14 cellular contexts compared by ENCODE assay signal in genomic region chr2:197893403-197894177, GRCh38.
A peak's percentile ranks its signal among the peaks of the same experiment; 100 is the strongest.
DNase-seq lines count a peak whose midpoint lies in the region; ATAC-seq, FAIRE-seq and TF ChIP-seq lines count a peak whose summit lies in the region.
"Had no signal": no experiment of that assay in that cellular context is flagged by ENCODE, and none has a peak within 500 bp of the region (broad histone marks: within the 10 kb centered on the region; RNA-seq: fewer than 3 reads in every experiment).

No MANE protein-coding gene starts in this region.

- no peak for TF ChIP-seq POLR2A in prostate gland (IDR thresholded peaks at IDR 0.05)

- H3K36me3 ChIP-seq in pancreas (no peaks in the 10 kb centered on the region), prostate gland (no peaks in the 10 kb centered on the region)
- H3K36me3 ChIP-seq: SJCRH30 had no signal

- peak overlapping the region; percentile 11 for H3K27ac Mint-ChIP-seq in activated T-helper 1 cell treated with anti-CD3 and anti-CD28 coated beads, Interleukin-12 subunit alpha, Interleukin-12 subunit beta, Interleukin-2, Interleukin-4 antibody, amounts not matched to agents 30 ng/mL and 10 ng/mL and 1 ng/mL, durations not matched to agents 14 hours and 24 hours and 36 hours
- H3K27ac Mint-ChIP-seq in chondrocyte (ENCODE audit: unreplicated experiment) = no peak overlapping the region
- H3K27ac Mint-ChIP-seq: naive B cell had no signal

- no peaks in the 10 kb centered on the region for H3K9me3 ChIP-seq in pancreas
- H3K9me3 ChIP-seq in prostate gland = no peaks in the 10 kb centered on the region
- H3K9me3 ChIP-seq: A549, SJCRH30 had no signal

- peaks cover 4% of the 10 kb centered on the region for H3K36me3 Mint-ChIP-seq in activated T-helper 1 cell treated with anti-CD3 and anti-CD28 coated beads, Interleukin-12 subunit alpha, Interleukin-12 subunit beta, Interleukin-2, Interleukin-4 antibody, amounts not matched to agents 30 ng/mL and 10 ng/mL and 1 ng/mL, durations not matched to agents 14 hours and 24 hours and 36 hours (ENCODE audit: low read depth)
- H3K36me3 Mint-ChIP-seq in chondrocyte (ENCODE audit: low read depth) = no peaks in the 10 kb centered on the region
- H3K36me3 Mint-ChIP-seq: naive B cell had no signal

- H3K27me3 ChIP-seq in pancreas = no peaks in the 10 kb centered on the region
- no peaks in the 10 kb centered on the region for H3K27me3 ChIP-seq in prostate gland (replicated peaks; ENCODE audit: insufficient read depth)
- H3K27me3 ChIP-seq: SJCRH30 had no signal

- peak overlapping the region; percentile 40 for H3K4me3 Mint-ChIP-seq in activated T-helper 1 cell treated with anti-CD3 and anti-CD28 coated beads, Interleukin-12 subunit alpha, Interleukin-12 subunit beta, Interleukin-2, Interleukin-4 antibody, amounts not matched to agents 30 ng/mL and 10 ng/mL and 1 ng/mL, durations not matched to agents 14 hours and 24 hours and 36 hours
- H3K4me3 Mint-ChIP-seq in chondrocyte (ENCODE audit: unreplicated experiment) = no peak overlapping the region
- H3K4me3 Mint-ChIP-seq: naive B cell had no signal

- intact Hi-C loops in activated T-helper 1 cell treated with anti-CD3 and anti-CD28 coated beads, Interleukin-12 subunit alpha, Interleukin-12 subunit beta, Interleukin-2, Interleukin-4 antibody, amounts not matched to agents 30 ng/mL and 10 ng/mL and 1 ng/mL, durations not matched to agents 14 hours and 24 hours and 36 hours (cut with micrococcal nuclease) = no loop called here
- intact Hi-C loops in pancreas (cut with DNase I) (no loop called here), prostate gland (cut with DNase I) (no loop called here)

- H3K9me3 Mint-ChIP-seq in activated T-helper 1 cell treated with anti-CD3 and anti-CD28 coated beads, Interleukin-12 subunit alpha, Interleukin-12 subunit beta, Interleukin-2, Interleukin-4 antibody, amounts not matched to agents 30 ng/mL and 10 ng/mL and 1 ng/mL, durations not matched to agents 14 hours and 24 hours and 36 hours = no peaks in the 10 kb centered on the region
- H3K9me3 Mint-ChIP-seq in chondrocyte (ENCODE audit: low read depth) = no peaks in the 10 kb centered on the region

- peaks cover 48% of the 10 kb centered on the region for H3K4me1 Mint-ChIP-seq in activated T-helper 1 cell treated with anti-CD3 and anti-CD28 coated beads, Interleukin-12 subunit alpha, Interleukin-12 subunit beta, Interleukin-2, Interleukin-4 antibody, amounts not matched to agents 30 ng/mL and 10 ng/mL and 1 ng/mL, durations not matched to agents 14 hours and 24 hours and 36 hours (ENCODE audit: low read depth)
- H3K4me1 Mint-ChIP-seq in chondrocyte (ENCODE audit: low read depth) = peaks cover 12% of the 10 kb centered on the region
- H3K4me1 Mint-ChIP-seq: naive B cell had no signal

- 48 to 51% methylated on average over 6 of the region's 6 CpGs for WGBS in pancreas, 2 donors
- WGBS in prostate gland = 75% methylated on average over 6 of the region's 6 CpGs

- no peak overlapping the region for H3K4me3 ChIP-seq in pancreas
- no peak overlapping the region for H3K4me3 ChIP-seq in prostate gland
- H3K4me3 ChIP-seq: A549, SJCRH30 had no signal

- TF ChIP-seq CTCF in pancreas (IDR thresholded peaks at IDR 0.05) = no peak
- TF ChIP-seq CTCF in chondrocyte (IDR thresholded peaks at IDR 0.05) = no peak
- TF ChIP-seq CTCF in prostate gland (IDR thresholded peaks at IDR 0.05) = no peak

- no peak for FAIRE-seq in pancreas (lab: Jason Lieb, UNC)
- FAIRE-seq: A549 had no signal

- peaks cover 0 to 8% (median 3%) of the 10 kb centered on the region in 3 donors for H3K4me1 ChIP-seq in pancreas
- no peaks in the 10 kb centered on the region for H3K4me1 ChIP-seq in prostate gland (replicated peaks)
- H3K4me1 ChIP-seq: A549, SJCRH30 had no signal

- no peak overlapping the region for H3K27ac ChIP-seq in pancreas
- no peak overlapping the region for H3K27ac ChIP-seq in prostate gland
- H3K27ac ChIP-seq: A549, KMS-11, SJCRH30 had no signal

- no peak for DNase-seq in activated CD4-positive, CD25-positive, alpha-beta regulatory T cell (lab: John Stamatoyannopoulos, UW)
- no peak for DNase-seq in activated T-helper 1 cell treated with anti-CD3 and anti-CD28 coated beads, Interleukin-12 subunit alpha, Interleukin-12 subunit beta, Interleukin-2, Interleukin-4 antibody, amounts not matched to agents 30 ng/mL and 10 ng/mL and 1 ng/mL, durations not matched to agents 14 hours and 24 hours and 36 hours (ENCODE audit: low spot score)
- DNase-seq in pancreas (no peak), chondrocyte (ENCODE audit: low spot score) (no peak), prostate gland (ENCODE audit: low spot score) (no peak)
- DNase-seq: naive B cell; NCI-H2171; SJCRH30; stimulated activated CD4-positive, alpha-beta T cell treated with anti-CD3 and anti-CD28 coated beads, Interleukin-2, amount 100 ng/mL, for 24 hours had no signal

- H3K27me3 Mint-ChIP-seq in activated T-helper 1 cell treated with anti-CD3 and anti-CD28 coated beads, Interleukin-12 subunit alpha, Interleukin-12 subunit beta, Interleukin-2, Interleukin-4 antibody, amounts not matched to agents 30 ng/mL and 10 ng/mL and 1 ng/mL, durations not matched to agents 14 hours and 24 hours and 36 hours (ENCODE audit: insufficient read depth) = peaks cover 3% of the 10 kb centered on the region
- peaks cover 16% of the 10 kb centered on the region for H3K27me3 Mint-ChIP-seq in chondrocyte (ENCODE audit: low read depth)

- ATAC-seq in activated CD4-positive, CD25-positive, alpha-beta regulatory T cell treated with anti-CD3 and anti-CD28 coated beads, Interleukin-2, amount 50 U/mL, for 24 hours = peak; percentile 26 to 44
- ATAC-seq in GM21786 (IDR thresholded peaks at IDR 0.05; ENCODE audit: unreplicated experiment) = peak; percentile 38
- peak in 3 of 4 donors; percentile 35 to 69 (median 69) for ATAC-seq in pancreas
- ATAC-seq in GM21423 (IDR thresholded peaks at IDR 0.05; ENCODE audit: unreplicated experiment) = no peak
- ATAC-seq: A549 had no signal
